In genomic region chr12:4112734-4113396, GRCh38 we compare ENCODE assay signal across 18 cellular contexts.
DNase-seq lines count a peak whose midpoint lies in the region; ATAC-seq and TF ChIP-seq lines count a peak whose summit lies in the region.
"Had no signal": no experiment of that assay in that cellular context is flagged by ENCODE, and none has a peak within 500 bp of the region (broad histone marks: within the 10 kb centered on the region; RNA-seq: fewer than 3 reads in every experiment).

No MANE protein-coding gene starts in this region.

- H2AK9ac ChIP-seq in IMR-90 (replicated peaks; ENCODE audit: low read depth, low read length, poor library complexity) = no peak overlapping the region

- no peaks in the 10 kb centered on the region for H3K9me3 Mint-ChIP-seq in activated naive CD4-positive, alpha-beta T cell treated with anti-CD3 and anti-CD28 coated beads for 36 hours
- H3K9me3 Mint-ChIP-seq in activated naive CD4-positive, alpha-beta T cell treated with anti-CD3 and anti-CD28 coated beads, Interleukin-2, amount 10 ng/mL, durations not matched to agents 7 days and 5 days = no peaks in the 10 kb centered on the region
- no peaks in the 10 kb centered on the region for H3K9me3 Mint-ChIP-seq in osteocyte (ENCODE audit: unreplicated experiment)
- H3K9me3 Mint-ChIP-seq: activated T-cell treated with anti-CD3 and anti-CD28 coated beads, Interleukin-2, amount 50 U/mL, for 4 hours; CD8-positive, alpha-beta memory T cell; T-helper 2 cell treated with Interferon-gamma antibody and Interleukin-4, amounts not matched to agents 5 μg/mL and 100 μg/mL, for 36 hours had no signal

- H3K27me3 ChIP-seq in IMR-90 (ENCODE audit: control insufficient read depth, insufficient read depth, low read length) (peaks cover 2% of the 10 kb centered on the region), colonic mucosa (no peaks in the 10 kb centered on the region)
- H3K27me3 ChIP-seq: pancreas, SJSA1 had no signal

- H3K9me1 ChIP-seq in IMR-90 (ENCODE audit: insufficient read depth, low read length) = peaks cover 3% of the 10 kb centered on the region

- peaks cover 15% of the 10 kb centered on the region for H3K4me1 ChIP-seq in IMR-90 (ENCODE audit: control insufficient read depth, insufficient read depth, low read length)
- peaks cover 15% of the 10 kb centered on the region for H3K4me1 ChIP-seq in colonic mucosa
- H3K4me1 ChIP-seq: pancreas had no signal

- peaks cover 61% of the 10 kb centered on the region for H3K4me1 Mint-ChIP-seq in activated naive CD4-positive, alpha-beta T cell treated with anti-CD3 and anti-CD28 coated beads for 36 hours (ENCODE audit: low read depth)
- peaks cover 75% of the 10 kb centered on the region for H3K4me1 Mint-ChIP-seq in activated naive CD4-positive, alpha-beta T cell treated with anti-CD3 and anti-CD28 coated beads, Interleukin-2, amount 10 ng/mL, durations not matched to agents 7 days and 5 days
- H3K4me1 Mint-ChIP-seq in osteocyte (ENCODE audit: unreplicated experiment) = peaks cover 4% of the 10 kb centered on the region

- H3K18ac ChIP-seq in IMR-90 (ENCODE audit: low read depth, low read length) = peak overlapping the region; percentile 87; the same call in 1 of the 2 replicates

- TF ChIP-seq CTCF in IMR-90 (conservative IDR thresholded peaks at IDR 0.05; ENCODE audit: low read depth, low read length) = no peak
- no peak for TF ChIP-seq CTCF in colonic mucosa (IDR thresholded peaks at IDR 0.05)
- TF ChIP-seq CTCF in osteocyte (IDR thresholded peaks at IDR 0.05) = no peak

- no peak overlapping the region for H3K27ac ChIP-seq in IMR-90 (ENCODE audit: insufficient read depth, low read length)
- H3K27ac ChIP-seq in colonic mucosa = no peak overlapping the region
- H3K27ac ChIP-seq: pancreas, SJSA1 had no signal

- peaks cover 3% of the 10 kb centered on the region for H3K27me3 Mint-ChIP-seq in activated naive CD4-positive, alpha-beta T cell treated with anti-CD3 and anti-CD28 coated beads for 36 hours (ENCODE audit: low read depth)
- H3K27me3 Mint-ChIP-seq in activated naive CD4-positive, alpha-beta T cell treated with anti-CD3 and anti-CD28 coated beads, Interleukin-2, amount 10 ng/mL, durations not matched to agents 7 days and 5 days = no peaks in the 10 kb centered on the region
- peaks cover 2% of the 10 kb centered on the region for H3K27me3 Mint-ChIP-seq in osteocyte (ENCODE audit: unreplicated experiment)

- H4K5ac ChIP-seq in IMR-90 (ENCODE audit: low read depth, low read length) = peak overlapping the region; percentile 39; the same call in 1 of the 2 replicates

- 50% methylated on average over 1 of the region's 2 CpGs; no CpG with 5 or more reads in 1 of the 2 experiments for WGBS in IMR-90 (ENCODE audit: extremely low coverage in 2 of 2, insufficient read length in 1 of 2), 2 experiments

- no peaks in the 10 kb centered on the region for H4K20me1 ChIP-seq in IMR-90 (ENCODE audit: insufficient read depth, low read length)

- no peak overlapping the region; the same call in 1 of the 2 replicates for H3K4ac ChIP-seq in IMR-90 (ENCODE audit: low read depth, low read length)

- ATAC-seq in IMR-90 (ENCODE audit: low read depth) (no peak), GM19035 (IDR thresholded peaks at IDR 0.05; ENCODE audit: unreplicated experiment) (no peak), HG02885 (IDR thresholded peaks at IDR 0.05; ENCODE audit: poor library complexity, unreplicated experiment) (no peak)
- ATAC-seq: pancreas had no signal

- H2AFZ ChIP-seq in IMR-90 (replicated peaks; ENCODE audit: low read length, poor library complexity) = no peak overlapping the region

- H3K9ac ChIP-seq in IMR-90 (ENCODE audit: low read depth, low read length) (no peak overlapping the region), colonic mucosa (ENCODE audit: low read depth in 2 of 2, low read length in 2 of 2) (no peak overlapping the region)

- no peaks in the 10 kb centered on the region for H3K79me1 ChIP-seq in IMR-90 (ENCODE audit: low read depth in 1 of 2, low read length in 2 of 2)

- H2BK120ac ChIP-seq in IMR-90 (ENCODE audit: low read depth, low read length) = peak overlapping the region; percentile 59; the same call in 1 of the 2 replicates

- H3K36me3 ChIP-seq in IMR-90 (ENCODE audit: control insufficient read depth, insufficient read depth, low read length) (no peaks in the 10 kb centered on the region), colonic mucosa (no peaks in the 10 kb centered on the region)
- H3K36me3 ChIP-seq: pancreas, SJSA1 had no signal

- no peak overlapping the region for H3K56ac ChIP-seq in IMR-90 (ENCODE audit: extremely low read depth, insufficient read depth, low read length)

- TF ChIP-seq POLR2A in IMR-90 (IDR thresholded peaks at IDR 0.05; ENCODE audit: low read depth, low read length) = no peak

- H3K23ac ChIP-seq in IMR-90 (ENCODE audit: low read depth, low read length) = no peak overlapping the region

- TF ChIP-seq RAD21 in IMR-90 (IDR thresholded peaks at IDR 0.05; ENCODE audit: low read length) = no peak

- no peak overlapping the region for H2BK5ac ChIP-seq in IMR-90 (ENCODE audit: low read depth, low read length, poor library complexity, severe bottlenecking)

- no peak overlapping the region for H3K4me3 Mint-ChIP-seq in activated naive CD4-positive, alpha-beta T cell treated with anti-CD3 and anti-CD28 coated beads for 36 hours
- H3K4me3 Mint-ChIP-seq in activated naive CD4-positive, alpha-beta T cell treated with anti-CD3 and anti-CD28 coated beads, Interleukin-2, amount 10 ng/mL, durations not matched to agents 7 days and 5 days = no peak overlapping the region
- no peak overlapping the region for H3K4me3 Mint-ChIP-seq in osteocyte (ENCODE audit: unreplicated experiment)
- H3K4me3 Mint-ChIP-seq: activated T-cell treated with anti-CD3 and anti-CD28 coated beads, Interleukin-2, amount 50 U/mL, for 4 hours; CD8-positive, alpha-beta memory T cell; T-helper 2 cell treated with Interferon-gamma antibody and Interleukin-4, amounts not matched to agents 5 μg/mL and 100 μg/mL, for 36 hours had no signal

- in situ Hi-C loops in IMR-90 (cut with MboI; ENCODE audit: low sequenced_read_pairs) = no loop called here

- no peaks in the 10 kb centered on the region for H3K9me3 ChIP-seq in IMR-90 (ENCODE audit: control insufficient read depth, insufficient read depth, low read length)
- no peaks in the 10 kb centered on the region for H3K9me3 ChIP-seq in colonic mucosa
- H3K9me3 ChIP-seq: pancreas, SJSA1 had no signal

- no peak for DNase-seq in activated naive CD4-positive, alpha-beta T cell treated with anti-CD3 and anti-CD28 coated beads for 36 hours
- DNase-seq in activated naive CD4-positive, alpha-beta T cell treated with anti-CD3 and anti-CD28 coated beads, Interleukin-2, amount 10 ng/mL, durations not matched to agents 7 days and 5 days = no peak
- DNase-seq in IMR-90 (peak; percentile 25), colonic mucosa (peak; percentile 10), osteocyte (ENCODE audit: extremely low spot score, unreplicated experiment) (peak; percentile 49), SIG-M5 (lab: John Stamatoyannopoulos, UW) (no peak)
- DNase-seq: activated CD4-positive, CD25-positive, alpha-beta regulatory T cell; activated T-cell treated with anti-CD3 and anti-CD28 coated beads, Interleukin-2, amount 50 U/mL, for 4 hours; amygdala; CD8-positive, alpha-beta memory T cell; NCI-H1092; NCI-H2081 treated with DMSO at 0.1 percent for 48 hours; NCI-H524 treated with DMSO at 0.1 percent for 48 hours; pancreas had no signal

- H3K27ac Mint-ChIP-seq in activated naive CD4-positive, alpha-beta T cell treated with anti-CD3 and anti-CD28 coated beads for 36 hours = peak overlapping the region; percentile 73
- H3K27ac Mint-ChIP-seq in activated naive CD4-positive, alpha-beta T cell treated with anti-CD3 and anti-CD28 coated beads, Interleukin-2, amount 10 ng/mL, durations not matched to agents 7 days and 5 days = no peak overlapping the region
- H3K27ac Mint-ChIP-seq in osteocyte (ENCODE audit: unreplicated experiment) = no peak overlapping the region
- H3K27ac Mint-ChIP-seq: T-helper 2 cell treated with Interferon-gamma antibody and Interleukin-4, amounts not matched to agents 5 μg/mL and 100 μg/mL, for 36 hours had no signal

- H3K36me3 Mint-ChIP-seq in activated naive CD4-positive, alpha-beta T cell treated with anti-CD3 and anti-CD28 coated beads for 36 hours (ENCODE audit: low read depth) = no peaks in the 10 kb centered on the region
- H3K36me3 Mint-ChIP-seq in activated naive CD4-positive, alpha-beta T cell treated with anti-CD3 and anti-CD28 coated beads, Interleukin-2, amount 10 ng/mL, durations not matched to agents 7 days and 5 days = peaks cover 3% of the 10 kb centered on the region
- no peaks in the 10 kb centered on the region for H3K36me3 Mint-ChIP-seq in osteocyte (ENCODE audit: unreplicated experiment)
- H3K36me3 Mint-ChIP-seq: CD8-positive, alpha-beta memory T cell had no signal

- dilution Hi-C loops in IMR-90 (cut with HindIII; ENCODE audit: low sequenced_read_pairs, unreplicated experiment) = no loop called here

- peak overlapping the region; percentile 40; the same call in 1 of the 2 replicates for H2BK20ac ChIP-seq in IMR-90 (ENCODE audit: low read depth, low read length)

- H3K14ac ChIP-seq in IMR-90 (replicated peaks; ENCODE audit: low read depth, low read length) = no peak overlapping the region

- POLR2A ChIA-PET in IMR-90 (lab: Charles Lee; ENCODE audit: unreplicated experiment) = no interaction called here

- H4K91ac ChIP-seq in IMR-90 (ENCODE audit: insufficient read depth, low read depth, low read length) = no peak overlapping the region; the same call in 1 of the 2 replicates

- no peak overlapping the region for H3K4me2 ChIP-seq in IMR-90 (ENCODE audit: low read depth, low read length)

- no peak overlapping the region for H2BK15ac ChIP-seq in IMR-90 (ENCODE audit: low read depth, low read length)

- no peak overlapping the region for H2AK5ac ChIP-seq in IMR-90 (ENCODE audit: low read depth, low read length)

- intact Hi-C loops in activated naive CD4-positive, alpha-beta T cell treated with anti-CD3 and anti-CD28 coated beads for 36 hours (cut with micrococcal nuclease) = loop anchor here (1.0 kb wide), 2 partner anchors 23 to 33 kb away; no protein-coding TSS in a partner anchor
- intact Hi-C loops in IMR-90 (cut with micrococcal nuclease) = no loop called here
- intact Hi-C loops in colonic mucosa (cut with DNase I) = no loop called here

- CTCF ChIA-PET in activated naive CD4-positive, alpha-beta T cell treated with anti-CD3 and anti-CD28 coated beads for 36 hours (lab: Charles Lee) = no interaction called here
- CTCF ChIA-PET in activated naive CD4-positive, alpha-beta T cell treated with anti-CD3 and anti-CD28 coated beads, Interleukin-2, amount 10 ng/mL, durations not matched to agents 7 days and 5 days (lab: Charles Lee) = interaction anchor here (0.6 to 6.0 kb wide), 2 partner anchors 107 to 164 kb away, joined by 3 to 22 read pairs; no protein-coding TSS in a partner anchor
- CTCF ChIA-PET in IMR-90 (lab: Yijun Ruan, JAX) = no interaction called here

- BruUV-seq in IMR-90 (replicated peaks; lab: Mats Ljungman, UMichigan) = no TSS peak

- H3K4me3 ChIP-seq in IMR-90 (ENCODE audit: insufficient read depth, low read depth, low read length) (no peak overlapping the region), colonic mucosa (no peak overlapping the region)
- H3K4me3 ChIP-seq: pancreas, SJSA1 had no signal

- no peak overlapping the region for H4K8ac ChIP-seq in IMR-90 (ENCODE audit: low read depth in 2 of 2, low read length in 2 of 2)

TF ChIP-seq in IMR-90, 13 proteins besides CTCF, POLR2A, EP300 and RAD21 (continues in another document):
- TF ChIP-seq RFX5 (IDR thresholded peaks at IDR 0.05; ENCODE audit: low read depth, low read length) (no peak), NFE2L2 (IDR thresholded peaks at IDR 0.05; ENCODE audit: low read depth, low read length) (no peak)

Comparison
In these comparisons a context has a peak if more than half of its experiments do, and no peak if none do; other contexts are left out.
1. DNase-seq: peak in IMR-90 (single experiment), colonic mucosa (single experiment) and osteocyte (single experiment); none in activated naive CD4-positive, alpha-beta T cell treated with anti-CD3 and anti-CD28 coated beads for 36 hours (single experiment), activated naive CD4-positive, alpha-beta T cell treated with anti-CD3 and anti-CD28 coated beads, Interleukin-2, amount 10 ng/mL, durations not matched to agents 7 days and 5 days (single experiment) and SIG-M5 (single experiment).